12 cellular contexts compared by ENCODE assay signal in genomic region chr12:31629756-31630732, GRCh38. TPM values are rescaled to one million over a fixed set of nuclear protein-coding genes. Genes with fewer than 3 reads are reported as not detected.
A peak's percentile ranks its signal among the peaks of the same experiment; 100 is the strongest.
DNase-seq lines count a peak whose midpoint lies in the region; ATAC-seq and TF ChIP-seq lines count a peak whose summit lies in the region.
"Had no signal": no experiment of that assay in that cellular context is flagged by ENCODE, and none has a peak within 500 bp of the region (broad histone marks: within the 10 kb centered on the region; RNA-seq: fewer than 3 reads in every experiment).

No MANE protein-coding gene starts in this region.

- H3K9me3 Mint-ChIP-seq in activated naive CD4-positive, alpha-beta T cell treated with anti-CD3 and anti-CD28 coated beads, Interleukin-2, amount 50 U/mL, for 72 hours, result peaks cover 0 to 5% of the 10 kb centered on the region in 2 donors
- H3K9me3 Mint-ChIP-seq: activated T-cell treated with anti-CD3 and anti-CD28 coated beads, Interleukin-2, amount 50 U/mL, for 24 hours; naive thymus-derived CD8-positive, alpha-beta T cell had no signal

- no peaks in the 10 kb centered on the region for H3K36me3 ChIP-seq in left ventricle myocardium inferior

- H3K27ac ChIP-seq in left ventricle myocardium inferior (replicated peaks), result peak overlapping the region; percentile 71

- TF ChIP-seq CTCF in left ventricle myocardium inferior (IDR thresholded peaks at IDR 0.05; ENCODE audit: borderline replicate concordance), result no peak

- ATAC-seq in sciatic nerve (peak; percentile 70), HG03135 (IDR thresholded peaks at IDR 0.05; ENCODE audit: unreplicated experiment) (no peak)
- ATAC-seq in activated naive CD4-positive, alpha-beta T cell treated with anti-CD3 and anti-CD28 coated beads, Interleukin-2, amount 50 U/mL, for 72 hours, result no peak
- ATAC-seq: GM12878; naive thymus-derived CD8-positive, alpha-beta T cell had no signal

- H3K27me3 ChIP-seq in left ventricle myocardium inferior (ENCODE audit: low read depth), result no peaks in the 10 kb centered on the region

- peak overlapping the region; percentile 37 for H3K4me3 ChIP-seq in left ventricle myocardium inferior
- H3K4me3 ChIP-seq: GM12878 had no signal

- intact Hi-C loops in left ventricle myocardium inferior (cut with micrococcal nuclease) (no loop called here), sciatic nerve (cut with DNase I) (loop anchor here (10.0 kb wide), 1 partner anchor 375 kb away; no protein-coding TSS in a partner anchor)

- H3K36me3 Mint-ChIP-seq in activated naive CD4-positive, alpha-beta T cell treated with anti-CD3 and anti-CD28 coated beads, Interleukin-2, amount 50 U/mL, for 72 hours, result peaks cover 0 to 10% of the 10 kb centered on the region in 2 donors
- H3K36me3 Mint-ChIP-seq: CD4-positive, CD25-positive, alpha-beta regulatory T cell had no signal

- no peaks in the 10 kb centered on the region for H3K9me3 ChIP-seq in left ventricle myocardium inferior (replicated peaks)

- H3K4me1 ChIP-seq in left ventricle myocardium inferior, result peaks cover 17% of the 10 kb centered on the region

- DNase-seq in ELF-1 (ENCODE audit: low read depth, low spot score) (peak; percentile 55), astrocyte of the hippocampus (ENCODE audit: low read depth, low spot score) (peak; percentile 45), left ventricle myocardium inferior (peak; percentile 25), sciatic nerve (ENCODE audit: low spot score) (no peak), anterior cingulate cortex (lab: John Stamatoyannopoulos, UW) (no peak), MV-4-11 (lab: John Stamatoyannopoulos, UW) (no peak)
- no peak for DNase-seq in activated naive CD4-positive, alpha-beta T cell treated with anti-CD3 and anti-CD28 coated beads, Interleukin-2, amount 50 U/mL, for 72 hours (ENCODE audit: low spot score in 2 of 2)
- DNase-seq: activated T-cell treated with anti-CD3 and anti-CD28 coated beads, Interleukin-2, amount 50 U/mL, for 24 hours; CD4-positive, CD25-positive, alpha-beta regulatory T cell; naive thymus-derived CD8-positive, alpha-beta T cell had no signal

- H3K27ac Mint-ChIP-seq in activated naive CD4-positive, alpha-beta T cell treated with anti-CD3 and anti-CD28 coated beads, Interleukin-2, amount 50 U/mL, for 72 hours, result no peak overlapping the region
- H3K27ac Mint-ChIP-seq: activated T-cell treated with anti-CD3 and anti-CD28 coated beads, Interleukin-2, amount 50 U/mL, for 24 hours had no signal

RNA-seq across cellular contexts. Expression of gene ETFBKMT, which starts 29.4 kb away (rescaled TPM):
- 6.6 TPM for total RNA-seq in left ventricle myocardium inferior
- total RNA-seq in sciatic nerve, result 5.8 TPM
- total RNA-seq in activated naive CD4-positive, alpha-beta T cell treated with anti-CD3 and anti-CD28 coated beads, Interleukin-2, amount 50 U/mL, for 72 hours, result 1 to 10 TPM in 1 of 2 donors, under 1 TPM in 1; 0.78 to 1.3 TPM

RNA-seq across cellular contexts. Expression of gene DENND5B, which starts 39.1 kb away (rescaled TPM):
- 42.9 TPM for total RNA-seq in left ventricle myocardium inferior
- 18.2 TPM for total RNA-seq in sciatic nerve
- under 1 TPM; 0.10 to 0.18 TPM for total RNA-seq in activated naive CD4-positive, alpha-beta T cell treated with anti-CD3 and anti-CD28 coated beads, Interleukin-2, amount 50 U/mL, for 72 hours

Comparison
In these comparisons a context has a peak if more than half of its experiments do, and no peak if none do; other contexts are left out.
1. DNase-seq: peak in ELF-1 (single experiment), astrocyte of the hippocampus (single experiment) and left ventricle myocardium inferior (single experiment); none in sciatic nerve (single experiment), anterior cingulate cortex (0 of 58), MV-4-11 (single experiment) and activated naive CD4-positive, alpha-beta T cell treated with anti-CD3 and anti-CD28 coated beads, Interleukin-2, amount 50 U/mL, for 72 hours (0 of 2).
2. RNA of gene DENND5B, which starts 39.1 kb away (total RNA-seq): 42.9 TPM in left ventricle myocardium inferior (single experiment) and 18.2 TPM in sciatic nerve (single experiment); 0.10 to 0.18 TPM in activated naive CD4-positive, alpha-beta T cell treated with anti-CD3 and anti-CD28 coated beads, Interleukin-2, amount 50 U/mL, for 72 hours; every median in the first group is over 10 times any median in the second.